Comparison of ENCODE assay signal across 20 cellular contexts in the genomic region with DNA sequence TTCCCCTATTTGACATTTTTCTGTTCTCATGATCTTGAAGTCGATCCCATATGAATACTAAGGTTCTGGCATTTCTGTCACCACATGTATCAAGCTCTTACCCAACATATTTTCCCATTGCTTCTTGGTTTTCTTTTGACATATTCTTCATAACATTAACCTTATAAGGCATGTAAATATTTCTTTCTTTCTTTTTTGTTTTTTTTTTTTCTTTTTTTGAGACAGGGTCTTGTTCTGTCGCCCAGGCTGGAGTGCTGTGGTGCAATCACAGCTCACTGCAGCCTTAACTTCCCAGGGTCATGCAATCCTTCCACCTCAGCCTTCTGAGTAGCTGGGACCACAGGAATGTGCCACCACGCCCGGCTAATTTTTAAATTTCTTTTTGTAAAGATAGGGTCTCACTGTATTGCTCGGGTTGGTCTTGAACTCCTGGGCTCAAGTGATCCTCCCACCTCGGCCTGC. TPM values are rescaled to one million over a fixed set of nuclear protein-coding genes. Genes with fewer than 3 reads are reported as not detected.
DNase-seq lines count a peak whose midpoint lies in the region; TF ChIP-seq lines count a peak whose summit lies in the region.
"Had no signal": no experiment of that assay in that cellular context is flagged by ENCODE, and none has a peak within 500 bp of the region (broad histone marks: within the 10 kb centered on the region; RNA-seq: fewer than 3 reads in every experiment).

No MANE protein-coding gene starts in this region.

- no peaks in the 10 kb centered on the region for H3K9me2 ChIP-seq in SK-N-SH

- TF ChIP-seq EP300 in SK-N-SH (IDR thresholded peaks at IDR 0.05; ENCODE audit: borderline replicate concordance in 1 of 2, low read depth in 1 of 2, low read length in 1 of 2): no peak

- WGBS in SK-N-SH (ENCODE audit: low lambda C conversion rate): 93% methylated on average over 6 of the region's 6 CpGs

- no peak overlapping the region for H3K9ac ChIP-seq in SK-N-SH

- no peaks in the 10 kb centered on the region for H3K9me3 Mint-ChIP-seq in HFFc6
- no peaks in the 10 kb centered on the region for H3K9me3 Mint-ChIP-seq in T-helper 2 cell treated with Interferon-gamma antibody and Interleukin-4, amounts not matched to agents 5 μg/mL and 100 μg/mL, for 36 hours
- H3K9me3 Mint-ChIP-seq: activated T-cell treated with anti-CD3 and anti-CD28 coated beads, Interleukin-2, amount 50 U/mL, for 72 hours; effector memory CD8-positive, alpha-beta T cell; nephron; stimulated activated naive CD8-positive, alpha-beta T cell treated with anti-CD3 and anti-CD28 coated beads, Interleukin-15, Interleukin-2, amounts not matched to agents 100 ng/mL and 50 ng/mL, for 24 hours had no signal

- H3K79me2 ChIP-seq in SK-N-SH (ENCODE audit: insufficient read depth): no peaks in the 10 kb centered on the region
- H3K79me2 ChIP-seq: hepatocyte had no signal

- no peaks in the 10 kb centered on the region; the same call in 1 of the 2 replicates for H3K27me3 Mint-ChIP-seq in HFFc6 (ENCODE audit: insufficient read depth)
- peaks cover 2% of the 10 kb centered on the region for H3K27me3 Mint-ChIP-seq in T-helper 2 cell treated with Interferon-gamma antibody and Interleukin-4, amounts not matched to agents 5 μg/mL and 100 μg/mL, for 36 hours (ENCODE audit: low read depth)

- no peak overlapping the region for H2AFZ ChIP-seq in SK-N-SH (ENCODE audit: low read depth)
- H2AFZ ChIP-seq: hepatocyte had no signal

- peaks cover 26% of the 10 kb centered on the region for H3F3A ChIP-seq in SK-N-SH (replicated peaks; ENCODE audit: insufficient read depth)

- no peak overlapping the region for H3K4me2 ChIP-seq in SK-N-SH
- H3K4me2 ChIP-seq: hepatocyte had no signal

- POLR2A ChIA-PET in SK-N-SH (lab: Yijun Ruan, JAX): no interaction called here

- H3K27ac ChIP-seq in brain microvascular endothelial cell: peak overlapping the region; percentile 100
- peak overlapping the region; percentile 67 to 84 for H3K27ac ChIP-seq in tibial artery
- H3K27ac ChIP-seq in SK-N-SH (ENCODE audit: low read depth in 2 of 2, low read length in 1 of 2): no peak overlapping the region
- H3K27ac ChIP-seq: hepatocyte, right lobe of liver had no signal

- no peaks in the 10 kb centered on the region for H4K20me1 ChIP-seq in SK-N-SH (ENCODE audit: insufficient read depth)

- H3K4me3 ChIP-seq in brain microvascular endothelial cell (ENCODE audit: low read depth, low read length) (no peak overlapping the region), tibial artery (no peak overlapping the region), SK-N-SH (ENCODE audit: low read depth in 2 of 2, low read length in 1 of 2) (no peak overlapping the region)
- H3K4me3 ChIP-seq: hepatocyte, right lobe of liver had no signal

- no peak for TF ChIP-seq RAD21 in SK-N-SH (IDR thresholded peaks at IDR 0.05; ENCODE audit: low read length)

- no peaks in the 10 kb centered on the region for H3K27me3 ChIP-seq in brain microvascular endothelial cell (replicated peaks)
- H3K27me3 ChIP-seq in tibial artery: no peaks in the 10 kb centered on the region
- no peaks in the 10 kb centered on the region for H3K27me3 ChIP-seq in SK-N-SH (ENCODE audit: insufficient read depth)
- H3K27me3 ChIP-seq: hepatocyte, right lobe of liver had no signal

- H3K36me3 ChIP-seq in brain microvascular endothelial cell (replicated peaks) (no peaks in the 10 kb centered on the region), tibial artery (no peaks in the 10 kb centered on the region), SK-N-SH (replicated peaks in 1 of 2; ENCODE audit: control insufficient read depth in 1 of 2, insufficient read depth in 2 of 2, low read length in 1 of 2) (no peaks in the 10 kb centered on the region)
- H3K36me3 ChIP-seq: right lobe of liver had no signal

- H3K36me3 Mint-ChIP-seq in HFFc6 (ENCODE audit: low read depth): no peaks in the 10 kb centered on the region
- no peaks in the 10 kb centered on the region for H3K36me3 Mint-ChIP-seq in T-helper 2 cell treated with Interferon-gamma antibody and Interleukin-4, amounts not matched to agents 5 μg/mL and 100 μg/mL, for 36 hours (ENCODE audit: low read depth)
- H3K36me3 Mint-ChIP-seq: CD8-positive, alpha-beta memory T cell had no signal

- H3K27ac Mint-ChIP-seq in HFFc6: peak overlapping the region; percentile 48; the same call in 1 of the 2 replicates
- H3K27ac Mint-ChIP-seq in T-helper 2 cell treated with Interferon-gamma antibody and Interleukin-4, amounts not matched to agents 5 μg/mL and 100 μg/mL, for 36 hours: no peak overlapping the region
- H3K27ac Mint-ChIP-seq: activated T-cell treated with anti-CD3 and anti-CD28 coated beads, Interleukin-2, amount 50 U/mL, for 72 hours; CD8-positive, alpha-beta memory T cell; effector memory CD8-positive, alpha-beta T cell; nephron; stimulated activated naive CD8-positive, alpha-beta T cell treated with anti-CD3 and anti-CD28 coated beads, Interleukin-15, Interleukin-2, amounts not matched to agents 100 ng/mL and 50 ng/mL, for 24 hours had no signal

- H3K4me1 Mint-ChIP-seq in HFFc6 (ENCODE audit: low read depth): peaks cover 39% of the 10 kb centered on the region
- H3K4me1 Mint-ChIP-seq in T-helper 2 cell treated with Interferon-gamma antibody and Interleukin-4, amounts not matched to agents 5 μg/mL and 100 μg/mL, for 36 hours (ENCODE audit: low read depth): no peaks in the 10 kb centered on the region

- no peak for TF ChIP-seq CTCF in HFFc6 (IDR thresholded peaks at IDR 0.05)
- no peak for TF ChIP-seq CTCF in brain microvascular endothelial cell (IDR thresholded peaks at IDR 0.05; ENCODE audit: low read depth, low read length, missing control alignments)
- no peak for TF ChIP-seq CTCF in tibial artery (IDR thresholded peaks at IDR 0.05)
- TF ChIP-seq CTCF in GM13976 (IDR thresholded peaks at IDR 0.05; ENCODE audit: borderline replicate concordance, control extremely low read depth, extremely low read depth, insufficient read depth, missing control alignments): no peak
- no peak for TF ChIP-seq CTCF in SK-N-SH (IDR thresholded peaks at IDR 0.05)

- in situ Hi-C loops in brain microvascular endothelial cell (cut with HindIII; ENCODE audit: low pct_ligation_motif_present, low sequenced_read_pairs) (no loop called here), GM13976 (cut with MboI; ENCODE audit: low sequenced_read_pairs, unreplicated experiment) (no loop called here)

- H3K4me1 ChIP-seq in tibial artery (peaks cover 0 to 78% (median 36%) of the 10 kb centered on the region in 4 donors), SK-N-SH (ENCODE audit: control insufficient read depth in 1 of 2, insufficient read depth in 2 of 2, low read depth in 1 of 2, low read length in 1 of 2) (peaks cover 0 to 8% of the 10 kb centered on the region in 2 experiments; a peak in 2 of 4 replicates)

- H3K4me3 Mint-ChIP-seq in HFFc6: no peak overlapping the region; the same call in 1 of the 2 replicates
- no peak overlapping the region for H3K4me3 Mint-ChIP-seq in T-helper 2 cell treated with Interferon-gamma antibody and Interleukin-4, amounts not matched to agents 5 μg/mL and 100 μg/mL, for 36 hours
- H3K4me3 Mint-ChIP-seq: activated T-cell treated with anti-CD3 and anti-CD28 coated beads, Interleukin-2, amount 50 U/mL, for 72 hours; CD8-positive, alpha-beta memory T cell; effector memory CD8-positive, alpha-beta T cell; nephron; stimulated activated naive CD8-positive, alpha-beta T cell treated with anti-CD3 and anti-CD28 coated beads, Interleukin-15, Interleukin-2, amounts not matched to agents 100 ng/mL and 50 ng/mL, for 24 hours had no signal

- H3K9me3 ChIP-seq in tibial artery: no peaks in the 10 kb centered on the region
- H3K9me3 ChIP-seq in SK-N-SH: no peaks in the 10 kb centered on the region
- H3K9me3 ChIP-seq: right lobe of liver had no signal

- intact Hi-C loops in tibial artery (cut with DNase I; ENCODE audit: low total_unique reads): no loop called here

- DNase-seq in HFFc6 (no peak), brain microvascular endothelial cell (peak; percentile 94), islet precursor cell (peak; percentile 64), tibial artery (no peak), GM13976 (ENCODE audit: low spot score) (no peak), SK-N-SH (no peak), RKO (ENCODE audit: low spot score) (no peak)
- DNase-seq in T-helper 2 cell treated with Interferon-gamma antibody and Interleukin-4, amounts not matched to agents 5 μg/mL and 100 μg/mL, for 36 hours (ENCODE audit: low spot score): no peak
- DNase-seq: activated CD4-positive, alpha-beta T cell treated with anti-CD3 and anti-CD28 coated beads, Interleukin-2, amount 50 U/mL, for 4 hours; activated T-cell treated with anti-CD3 and anti-CD28 coated beads, Interleukin-2, amount 50 U/mL, for 72 hours; CD8-positive, alpha-beta memory T cell; effector memory CD8-positive, alpha-beta T cell; KG1; NCI-H187; NCI-H82; right lobe of liver; SIG-M5 had no signal

- CTCF ChIA-PET in SK-N-SH (lab: Yijun Ruan, JAX): no interaction called here

TF ChIP-seq in SK-N-SH, 30 proteins besides CTCF, POLR2A, EP300 and RAD21 (continues in another document):
- TF ChIP-seq RFX5 (IDR thresholded peaks at IDR 0.05; ENCODE audit: low read length) (no peak), TEAD4 (IDR thresholded peaks at IDR 0.05; ENCODE audit: borderline replicate concordance, insufficient read depth) (no peak), TAF1 (IDR thresholded peaks at IDR 0.05; ENCODE audit: borderline replicate concordance, low read depth, low read length) (no peak), GABPA (IDR thresholded peaks at IDR 0.05; ENCODE audit: low read depth) (no peak), TCF12 (IDR thresholded peaks at IDR 0.05) (no peak), GATA2 (CRISPR knock-in tag; IDR thresholded peaks at IDR 0.05) (no peak)
- TF ChIP-seq, protein P1, sequence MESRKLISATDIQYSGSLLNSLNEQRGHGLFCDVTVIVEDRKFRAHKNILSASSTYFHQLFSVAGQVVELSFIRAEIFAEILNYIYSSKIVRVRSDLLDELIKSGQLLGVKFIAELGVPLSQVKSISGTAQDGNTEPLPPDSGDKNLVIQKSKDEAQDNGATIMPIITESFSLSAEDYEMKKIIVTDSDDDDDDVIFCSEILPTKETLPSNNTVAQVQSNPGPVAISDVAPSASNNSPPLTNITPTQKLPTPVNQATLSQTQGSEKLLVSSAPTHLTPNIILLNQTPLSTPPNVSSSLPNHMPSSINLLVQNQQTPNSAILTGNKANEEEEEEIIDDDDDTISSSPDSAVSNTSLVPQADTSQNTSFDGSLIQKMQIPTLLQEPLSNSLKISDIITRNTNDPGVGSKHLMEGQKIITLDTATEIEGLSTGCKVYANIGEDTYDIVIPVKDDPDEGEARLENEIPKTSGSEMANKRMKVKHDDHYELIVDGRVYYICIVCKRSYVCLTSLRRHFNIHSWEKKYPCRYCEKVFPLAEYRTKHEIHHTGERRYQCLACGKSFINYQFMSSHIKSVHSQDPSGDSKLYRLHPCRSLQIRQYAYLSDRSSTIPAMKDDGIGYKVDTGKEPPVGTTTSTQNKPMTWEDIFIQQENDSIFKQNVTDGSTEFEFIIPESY (IDR thresholded peaks at IDR 0.05; ENCODE audit: borderline replicate concordance, low read depth): no peak

RNA-seq across cellular contexts. Expression of a gene that starts 33.1 kb away (rescaled TPM):
- total RNA-seq in HFFc6 (2021; fragmentation: NEBNext Ultra II Directional; extraction: Animal tissue kit (Norgen Biotek cat#: 25700)): 10 to 100 TPM; 15.8 to 25.5 (median 19.0) TPM
- polyA plus RNA-seq in SK-N-SH (2012; rRNA removed): 65.6 and 66.9 TPM in 2 replicates
- 72.6 and 74.4 TPM in 2 replicates for polyA plus RNA-seq in SK-N-SH (2012; cell fraction: cytosol; rRNA removed)
- polyA plus RNA-seq in SK-N-SH (2012; cell fraction: nucleus; rRNA removed): 68.2 and 96.8 TPM in 2 replicates

Comparison
In these comparisons a context has a peak if more than half of its experiments do, and no peak if none do; other contexts are left out.
1. DNase-seq: peak in brain microvascular endothelial cell (single experiment) and islet precursor cell (single experiment); none in HFFc6 (single experiment), tibial artery (0 of 2), T-helper 2 cell treated with Interferon-gamma antibody and Interleukin-4, amounts not matched to agents 5 μg/mL and 100 μg/mL, for 36 hours (single experiment), GM13976 (single experiment), SK-N-SH (single experiment) and RKO (single experiment).
2. H3K27ac ChIP-seq: peak in brain microvascular endothelial cell (single experiment) and tibial artery (2 of 2); none in SK-N-SH (0 of 2).